8 cellular contexts compared by ENCODE assay signal in genomic region chr16:70252355-70252988, GRCh38. TPM values are rescaled to one million over a fixed set of nuclear protein-coding genes. Genes with fewer than 3 reads are reported as not detected.
DNase-seq lines count a peak whose midpoint lies in the region; ATAC-seq and TF ChIP-seq lines count a peak whose summit lies in the region.

No MANE protein-coding gene starts in this region.

- peak overlapping the region; percentile 70 for H3K27ac ChIP-seq in caudate nucleus (ENCODE audit: low read depth, low read length)

- peak overlapping the region; percentile 36 for H3K4me3 ChIP-seq in NB4 (ENCODE audit: low read depth, low read length)

- DNase-seq in SHP77 (lab: John Stamatoyannopoulos, UW) (peak; percentile 26 to 37), SHP77 treated with DMSO at 0.1 percent for 48 hours (lab: John Stamatoyannopoulos, UW) (no peak), NB4 (ENCODE audit: low read depth) (peak; percentile 56), caudate nucleus (lab: John Stamatoyannopoulos, UW) (no peak), progenitor cell of endocrine pancreas (ENCODE audit: low spot score, unreplicated experiment) (no peak), T1000 (lab: John Stamatoyannopoulos, UW) (no peak)

- H3K4me3 Mint-ChIP-seq in progenitor cell of endocrine pancreas (ENCODE audit: low read depth), result peak overlapping the region; percentile 29

- H3K36me3 Mint-ChIP-seq in progenitor cell of endocrine pancreas (ENCODE audit: insufficient read depth), result peaks cover 16% of the 10 kb centered on the region

- ATAC-seq in HG03196 (IDR thresholded peaks at IDR 0.05; ENCODE audit: unreplicated experiment), result no peak
- ATAC-seq in HG03039 (IDR thresholded peaks at IDR 0.05; ENCODE audit: unreplicated experiment), result no peak

- H3K4me1 Mint-ChIP-seq in progenitor cell of endocrine pancreas (ENCODE audit: low read depth), result peaks cover 6% of the 10 kb centered on the region

- TF ChIP-seq POLR2A in NB4 (IDR thresholded peaks at IDR 0.05; ENCODE audit: extremely low read depth, insufficient read length), result no peak

- no peak overlapping the region for H3K27ac Mint-ChIP-seq in progenitor cell of endocrine pancreas

- no peaks in the 10 kb centered on the region for H3K9me3 Mint-ChIP-seq in progenitor cell of endocrine pancreas (ENCODE audit: low read depth)

- H3K27me3 Mint-ChIP-seq in progenitor cell of endocrine pancreas, result no peaks in the 10 kb centered on the region

- TF ChIP-seq CTCF in NB4 (IDR thresholded peaks at IDR 0.05; ENCODE audit: low read depth, low read length) (peak; percentile 50), progenitor cell of endocrine pancreas (IDR thresholded peaks at IDR 0.05; ENCODE audit: unreplicated experiment) (peak; percentile 50)

RNA-seq across cellular contexts. Expression of gene EXOSC6, which starts 0.7 kb away (rescaled TPM):
- total RNA-seq in progenitor cell of endocrine pancreas, result 29.1 and 29.5 TPM in 2 replicates

RNA-seq across cellular contexts. Expression of gene AARS1, which starts 36.8 kb away (rescaled TPM):
- 113 and 114 TPM in 2 replicates for total RNA-seq in progenitor cell of endocrine pancreas

RNA-seq across cellular contexts. Expression of gene DDX19B, which starts 46.5 kb away (rescaled TPM):
- total RNA-seq in progenitor cell of endocrine pancreas, result 36.4 and 38.3 TPM in 2 replicates

Comparison
In these comparisons a context has a peak if more than half of its experiments do, and no peak if none do; other contexts are left out.
1. DNase-seq: peak in SHP77 (2 of 2) and NB4 (single experiment); none in SHP77 treated with DMSO at 0.1 percent for 48 hours (single experiment), caudate nucleus (0 of 61), progenitor cell of endocrine pancreas (single experiment) and T1000 (single experiment).